In genomic region chr10:35368485-35369048, GRCh38 we compare ENCODE assay signal across 1 cellular context.
TF ChIP-seq lines count a peak whose summit lies in the region.

No MANE protein-coding gene starts in this region.

TF ChIP-seq in HEK293, 187 proteins besides CTCF, POLR2A, EP300 and RAD21 (continued from another document):
- no peak for TF ChIP-seq ZNF280D (tag by site-specific recombination; IDR thresholded peaks at IDR 0.05)
- TF ChIP-seq KLF7 (tag by site-specific recombination; IDR thresholded peaks at IDR 0.05; ENCODE audit: borderline replicate concordance), result no peak
